ENCODE assay signal across 15 cellular contexts in genomic region chr15:54374184-54374947, GRCh38.
"Had no signal": no experiment of that assay in that cellular context is flagged by ENCODE, and none has a peak within 500 bp of the region (broad histone marks: within the 10 kb centered on the region; RNA-seq: fewer than 3 reads in every experiment).

No MANE protein-coding gene starts in this region.

- H3K9me3 ChIP-seq: body of pancreas, colonic mucosa, esophagus muscularis mucosa, thyroid gland had no signal

- H3K27ac Mint-ChIP-seq: activated CD4-positive, alpha-beta memory T cell treated with anti-CD3 and anti-CD28 coated beads, Interleukin-2, amount 10 ng/mL, durations not matched to agents 7 days and 5 days; activated naive CD8-positive, alpha-beta T cell; nephron; stimulated activated naive B cell treated with anti-CD40 and anti-IgM and Interleukin-4, amounts not matched to agents 10 μg/mL and 1 μg/mL and 100 μg/mL, for 72 hours had no signal

- H3K27me3 ChIP-seq: body of pancreas, colonic mucosa, esophagus muscularis mucosa, thyroid gland had no signal

- H3K36me3 ChIP-seq: colonic mucosa, esophagus muscularis mucosa, thyroid gland had no signal

- H3K9me3 Mint-ChIP-seq: activated CD4-positive, alpha-beta memory T cell treated with anti-CD3 and anti-CD28 coated beads, Interleukin-2, amount 10 ng/mL, durations not matched to agents 7 days and 5 days; nephron had no signal

- H3K27me3 Mint-ChIP-seq: activated CD4-positive, alpha-beta memory T cell treated with anti-CD3 and anti-CD28 coated beads, Interleukin-2, amount 10 ng/mL, durations not matched to agents 7 days and 5 days; activated naive CD8-positive, alpha-beta T cell; stimulated activated naive B cell treated with anti-CD40 and anti-IgM and Interleukin-4, amounts not matched to agents 10 μg/mL and 1 μg/mL and 100 μg/mL, for 72 hours had no signal

- H3K4me3 ChIP-seq: body of pancreas, colonic mucosa, esophagus muscularis mucosa, thyroid gland had no signal

- DNase-seq: activated CD4-positive, alpha-beta memory T cell treated with anti-CD3 and anti-CD28 coated beads, Interleukin-2, amount 10 ng/mL, durations not matched to agents 7 days and 5 days; activated gamma-delta T cell; activated T-cell treated with anti-CD3 and anti-CD28 coated beads, Interleukin-2, amount 50 U/mL, for 4 hours; amniotic stem cell; body of pancreas; colonic mucosa; hippocampal formation; stimulated activated CD4-positive, alpha-beta T cell treated with anti-CD3 and anti-CD28 coated beads, Interleukin-2, amount 100 ng/mL, for 48 hours; stimulated activated naive B cell treated with anti-CD40 and anti-IgM and Interleukin-4, amounts not matched to agents 10 μg/mL and 1 μg/mL and 100 μg/mL, for 72 hours; T-helper 1 cell; T1000; thyroid gland had no signal

- H3K4me3 Mint-ChIP-seq: activated CD4-positive, alpha-beta memory T cell treated with anti-CD3 and anti-CD28 coated beads, Interleukin-2, amount 10 ng/mL, durations not matched to agents 7 days and 5 days; activated naive CD8-positive, alpha-beta T cell; activated T-cell treated with anti-CD3 and anti-CD28 coated beads, Interleukin-2, amount 50 U/mL, for 4 hours; nephron; stimulated activated naive B cell treated with anti-CD40 and anti-IgM and Interleukin-4, amounts not matched to agents 10 μg/mL and 1 μg/mL and 100 μg/mL, for 72 hours had no signal

- H3K4me1 Mint-ChIP-seq: activated CD4-positive, alpha-beta memory T cell treated with anti-CD3 and anti-CD28 coated beads, Interleukin-2, amount 10 ng/mL, durations not matched to agents 7 days and 5 days; nephron; stimulated activated naive B cell treated with anti-CD40 and anti-IgM and Interleukin-4, amounts not matched to agents 10 μg/mL and 1 μg/mL and 100 μg/mL, for 72 hours had no signal

- ATAC-seq: activated T-cell treated with anti-CD3 and anti-CD28 coated beads, Interleukin-2, amount 50 U/mL, for 4 hours; body of pancreas; stimulated activated naive B cell treated with anti-CD40 and anti-IgM and Interleukin-4, amounts not matched to agents 10 μg/mL and 1 μg/mL and 100 μg/mL, for 72 hours had no signal

- H3K27ac ChIP-seq: body of pancreas, colonic mucosa, esophagus muscularis mucosa, thyroid gland had no signal

- H3K36me3 Mint-ChIP-seq: activated naive CD8-positive, alpha-beta T cell; stimulated activated naive B cell treated with anti-CD40 and anti-IgM and Interleukin-4, amounts not matched to agents 10 μg/mL and 1 μg/mL and 100 μg/mL, for 72 hours had no signal

- H3K4me1 ChIP-seq: body of pancreas, colonic mucosa, esophagus muscularis mucosa, thyroid gland had no signal
